ENCODE assay signal across 1 cellular context in genomic region chr1:27036718-27037117, GRCh38.
TF ChIP-seq lines count a peak whose summit lies in the region.

No MANE protein-coding gene starts in this region.

TF ChIP-seq in H1, 55 proteins besides CTCF, POLR2A, EP300 and RAD21:
- TF ChIP-seq CHD1 (IDR thresholded peaks at IDR 0.05; ENCODE audit: low read depth, low read length) = no peak
- TF ChIP-seq NRF1 (IDR thresholded peaks at IDR 0.05; ENCODE audit: low read depth, low read length) = no peak
- TF ChIP-seq KDM1A (IDR thresholded peaks at IDR 0.05; ENCODE audit: borderline replicate concordance, low read length) = peak; percentile 56; the same call in 1 of the 2 replicates
TF ChIP-seq in H1: peak in this region for 1.
